In the genomic region with DNA sequence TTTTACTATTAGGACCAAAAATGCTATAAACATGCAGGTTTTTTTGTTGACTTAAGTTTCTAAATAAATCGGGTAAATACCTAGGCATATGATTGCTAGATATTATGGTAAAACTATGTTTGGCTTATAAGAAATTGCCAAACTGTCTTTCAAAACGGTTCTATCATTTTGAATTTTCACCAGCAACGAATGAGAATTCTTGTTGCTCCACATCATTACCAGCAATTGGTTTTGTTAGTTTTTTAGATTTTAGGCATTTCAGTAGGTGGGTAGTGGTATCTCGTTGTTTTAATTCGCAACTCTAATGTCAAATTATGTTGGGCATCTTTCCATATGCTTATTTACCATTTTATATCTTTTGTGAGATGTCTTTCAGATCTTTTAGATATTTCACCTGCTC, we compare ENCODE assay signal across 8 cellular contexts.
"Had no signal": no experiment of that assay in that cellular context is flagged by ENCODE, and none has a peak within 500 bp of the region (broad histone marks: within the 10 kb centered on the region; RNA-seq: fewer than 3 reads in every experiment).

No MANE protein-coding gene starts in this region.

- ATAC-seq: GM12878 had no signal

- FAIRE-seq: G401.6, GM12878, GM12891, GM12892, GM18507, GM19239 had no signal

- H3K4me3 ChIP-seq: GM12878 had no signal

- DNase-seq: GDM1, GF-D8 had no signal
